12 cellular contexts compared by ENCODE assay signal in genomic region chr1:201905234-201905890, GRCh38. TPM values are rescaled to one million over a fixed set of nuclear protein-coding genes. Genes with fewer than 3 reads are reported as not detected.
DNase-seq lines count a peak whose midpoint lies in the region; ATAC-seq and TF ChIP-seq lines count a peak whose summit lies in the region.
"Had no signal": no experiment of that assay in that cellular context is flagged by ENCODE, and none has a peak within 500 bp of the region (broad histone marks: within the 10 kb centered on the region; RNA-seq: fewer than 3 reads in every experiment).

No MANE protein-coding gene starts in this region.

- H3K4me3 Mint-ChIP-seq in brain: no peak overlapping the region
- H3K4me3 Mint-ChIP-seq: T-helper 1 cell treated with Interleukin-12 subunit alpha and Interleukin-12 subunit beta and Interleukin-4 antibody, amounts not matched to agents 30 μg/mL and 1 μg/mL, for 36 hours had no signal

- H3K27me3 ChIP-seq in HUES6 (ENCODE audit: control insufficient read depth, insufficient read depth, low read length): no peaks in the 10 kb centered on the region
- H3K27me3 ChIP-seq in lower lobe of right lung (ENCODE audit: low read depth): no peaks in the 10 kb centered on the region
- H3K27me3 ChIP-seq in stomach smooth muscle (ENCODE audit: control insufficient read depth in 1 of 2, insufficient read depth in 2 of 2, low read length in 2 of 2): no peaks in the 10 kb centered on the region

- intact Hi-C loops in lower lobe of right lung (cut with DNase I): no loop called here

- peaks cover 4% of the 10 kb centered on the region for H3K4me1 Mint-ChIP-seq in brain

- peaks cover 10% of the 10 kb centered on the region for H3K27me3 Mint-ChIP-seq in brain

- H3K4me3 ChIP-seq in HUES6 (ENCODE audit: low read depth, low read length) (no peak overlapping the region), lower lobe of right lung (no peak overlapping the region), stomach smooth muscle (ENCODE audit: low read length in 2 of 2) (peak overlapping the region in 1 of 2 donors; percentile 40)

- H3K4me1 ChIP-seq in HUES6 (ENCODE audit: control insufficient read depth, insufficient read depth, low read length) (peaks cover 14% of the 10 kb centered on the region), lower lobe of right lung (no peaks in the 10 kb centered on the region), stomach smooth muscle (ENCODE audit: control insufficient read depth, insufficient read depth, low read length) (peaks cover 90% of the 10 kb centered on the region)

- H3K36me3 ChIP-seq in HUES6 (ENCODE audit: control insufficient read depth, insufficient read depth, low read length) (no peaks in the 10 kb centered on the region), lower lobe of right lung (no peaks in the 10 kb centered on the region), stomach smooth muscle (ENCODE audit: control insufficient read depth in 2 of 2, insufficient read depth in 2 of 2, low read length in 2 of 2) (peaks cover 11 to 14% of the 10 kb centered on the region in 2 donors)

- H3K27ac ChIP-seq in HUES6 (ENCODE audit: low read depth, low read length) (peak overlapping the region; percentile 46; the same call in 1 of the 2 replicates), lower lobe of right lung (peak overlapping the region; percentile 51), stomach smooth muscle (ENCODE audit: low read length) (peak overlapping the region; percentile 99)

- no peaks in the 10 kb centered on the region for H3K9me3 ChIP-seq in HUES6 (ENCODE audit: control insufficient read depth, insufficient read depth, low read depth, low read length)
- no peaks in the 10 kb centered on the region for H3K9me3 ChIP-seq in lower lobe of right lung
- no peaks in the 10 kb centered on the region for H3K9me3 ChIP-seq in stomach smooth muscle (ENCODE audit: control insufficient read depth in 2 of 2, low read length in 2 of 2)

- no peaks in the 10 kb centered on the region for H3K36me3 Mint-ChIP-seq in brain

- TF ChIP-seq CTCF in brain (conservative IDR thresholded peaks at IDR 0.05) (no peak), lower lobe of right lung (IDR thresholded peaks at IDR 0.05) (no peak)

- H3K27ac Mint-ChIP-seq in brain: peak overlapping the region in 3 of 5 experiments; percentile 48 to 88 (median 66)
- H3K27ac Mint-ChIP-seq: T-helper 1 cell treated with Interleukin-12 subunit alpha and Interleukin-12 subunit beta and Interleukin-4 antibody, amounts not matched to agents 30 μg/mL and 1 μg/mL, for 36 hours had no signal

- H3K9ac ChIP-seq in HUES6 (ENCODE audit: low read length): peak overlapping the region; percentile 39
- peak overlapping the region; percentile 80 to 84 for H3K9ac ChIP-seq in stomach smooth muscle (ENCODE audit: low read length in 2 of 2)

- ATAC-seq in lower lobe of right lung (no peak), HG03025 (IDR thresholded peaks at IDR 0.05; ENCODE audit: low FRiP score, unreplicated experiment) (no peak), HG03521 (IDR thresholded peaks at IDR 0.05; ENCODE audit: unreplicated experiment) (no peak)

- H3K9me3 Mint-ChIP-seq in brain: peaks cover 0 to 2% (median 0%) of the 10 kb centered on the region in 5 experiments
- H3K9me3 Mint-ChIP-seq: T-helper 1 cell treated with Interleukin-12 subunit alpha and Interleukin-12 subunit beta and Interleukin-4 antibody, amounts not matched to agents 30 μg/mL and 1 μg/mL, for 36 hours had no signal

- DNase-seq in lower lobe of right lung (no peak), NCI-H446 treated with DMSO at 0.1 percent for 48 hours (lab: John Stamatoyannopoulos, UW) (no peak), EL (no peak)
- DNase-seq: anterior cingulate cortex had no signal

RNA-seq across cellular contexts. Expression of gene SHISA4, which starts 16.7 kb away (rescaled TPM):
- polyA plus RNA-seq in brain (ENCODE audit: insufficient read depth, low read depth, low replicate concordance): 107 TPM
- total RNA-seq in lower lobe of right lung: 7.8 TPM

RNA-seq across cellular contexts. Expression of gene LMOD1, which starts 41.0 kb away (rescaled TPM):
- polyA plus RNA-seq in brain (ENCODE audit: insufficient read depth, low read depth, low replicate concordance): 4.2 TPM
- total RNA-seq in lower lobe of right lung: 24.2 TPM
- total RNA-seq: activated CD8-positive, alpha-beta memory T cell treated with anti-CD3 and anti-CD28 coated beads for 36 hours; mononuclear cell had no signal

RNA-seq across cellular contexts. Expression of gene TIMM17A, which starts 49.9 kb away (rescaled TPM):
- polyA plus RNA-seq in brain (ENCODE audit: insufficient read depth, low read depth, low replicate concordance): 37.9 TPM
- 28.5 TPM for total RNA-seq in lower lobe of right lung

Comparison
In these comparisons a context has a peak if more than half of its experiments do, and no peak if none do; other contexts are left out.
1. H3K27ac ChIP-seq: peak in every context shown above with its lines; median percentile 99 in stomach smooth muscle; 51 in lower lobe of right lung; 46 in HUES6.